ENCODE assay signal across 24 cellular contexts in genomic region chr3:179250803-179251476, GRCh38. TPM values are rescaled to one million over a fixed set of nuclear protein-coding genes. Genes with fewer than 3 reads are reported as not detected.
A peak's percentile ranks its signal among the peaks of the same experiment; 100 is the strongest.
DNase-seq lines count a peak whose midpoint lies in the region; ATAC-seq and TF ChIP-seq lines count a peak whose summit lies in the region.
"Had no signal": no experiment of that assay in that cellular context is flagged by ENCODE, and none has a peak within 500 bp of the region (broad histone marks: within the 10 kb centered on the region; RNA-seq: fewer than 3 reads in every experiment).

A gene with protein sequence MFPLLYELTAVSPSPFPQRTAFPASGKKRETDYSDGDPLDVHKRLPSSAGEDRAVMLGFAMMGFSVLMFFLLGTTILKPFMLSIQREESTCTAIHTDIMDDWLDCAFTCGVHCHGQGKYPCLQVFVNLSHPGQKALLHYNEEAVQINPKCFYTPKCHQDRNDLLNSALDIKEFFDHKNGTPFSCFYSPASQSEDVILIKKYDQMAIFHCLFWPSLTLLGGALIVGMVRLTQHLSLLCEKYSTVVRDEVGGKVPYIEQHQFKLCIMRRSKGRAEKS (minus strand): TSS chr3:179251114. CDS start chr3:179250990, 124 bp downstream.

- no peak within 1 kb of the TSS for H2AFZ ChIP-seq in hepatocyte
- H2AFZ ChIP-seq: PC-9 had no signal

- TF ChIP-seq CTCF in 22Rv1 (IDR thresholded peaks at IDR 0.05) (no peak), hepatocyte (IDR thresholded peaks at IDR 0.05; ENCODE audit: poor library complexity) (no peak), mucosa of descending colon (IDR thresholded peaks at IDR 0.05) (no peak)

- peak within 1 kb of the TSS; percentile 39 for H3K4me2 ChIP-seq in hepatocyte
- H3K4me2 ChIP-seq: PC-9 had no signal

- H3K4me3 Mint-ChIP-seq in T-helper 17 cell, result peak within 1 kb of the TSS; percentile 63
- H3K4me3 Mint-ChIP-seq: HFFc6 had no signal

- H3K9me3 ChIP-seq in T-helper 17 cell (ENCODE audit: control insufficient read depth, low read length, poor library complexity, severe bottlenecking) (no peaks in the 10 kb centered on the region), hepatocyte (ENCODE audit: low read depth) (no peaks in the 10 kb centered on the region), mucosa of descending colon (no peaks in the 10 kb centered on the region)
- H3K9me3 ChIP-seq: HAP-1, SJCRH30 had no signal

- no peaks in the 10 kb centered on the region for H3K36me3 ChIP-seq in hepatocyte (replicated peaks; ENCODE audit: insufficient read depth, low read depth)
- no peaks in the 10 kb centered on the region for H3K36me3 ChIP-seq in mucosa of descending colon (ENCODE audit: low read depth)
- H3K36me3 ChIP-seq: HAP-1, SJCRH30 had no signal

- H3K79me2 ChIP-seq in hepatocyte, result no peaks in the 10 kb centered on the region

- H3K27me3 ChIP-seq in hepatocyte, result no peaks in the 10 kb centered on the region
- H3K27me3 ChIP-seq: SJCRH30 had no signal

- no peaks in the 10 kb centered on the region for H3K9me2 ChIP-seq in hepatocyte (replicated peaks; ENCODE audit: insufficient read depth)

- no peaks in the 10 kb centered on the region for H3K36me3 Mint-ChIP-seq in T-helper 17 cell (ENCODE audit: low read depth)

- H3K4me3 ChIP-seq in hepatocyte (no peak within 1 kb of the TSS), mucosa of descending colon (no peak within 1 kb of the TSS)
- H3K4me3 ChIP-seq: HAP-1, PC-9, SJCRH30 had no signal

- no peak for ATAC-seq in T-helper 17 cell
- peak; percentile 8 for ATAC-seq in mucosa of descending colon
- ATAC-seq: Right ventricle myocardium inferior, SK-N-SH treated with all-trans-retinoic acid at 6 μM for 48 hours had no signal

- peaks cover 5% of the 10 kb centered on the region for H3K4me1 ChIP-seq in hepatocyte (ENCODE audit: insufficient read depth)
- H3K4me1 ChIP-seq in mucosa of descending colon (ENCODE audit: low read depth), result peaks cover 6% of the 10 kb centered on the region
- H3K4me1 ChIP-seq: HAP-1, SJCRH30 had no signal

- no peak for DNase-seq in T-helper 17 cell
- no peak for DNase-seq in hepatocyte (ENCODE audit: low spot score)
- DNase-seq in mucosa of descending colon, result no peak
- DNase-seq in central memory CD4-positive, alpha-beta T cell, result no peak
- no peak for DNase-seq in medulla oblongata (ENCODE audit: extremely low spot score)
- no peak for DNase-seq in CD1c-positive myeloid dendritic cell (ENCODE audit: extremely low spot score)
- no peak for DNase-seq in posterior vena cava (ENCODE audit: low spot score)
- DNase-seq: 8988T; CD4-positive, CD25-positive, alpha-beta regulatory T cell; DMS53; GOT3; HFFc6; NCI-H1105 treated with DMSO at 0.1 percent for 48 hours; NCI-H146; NCI-H1930; NCI-H2107; NCI-H446 treated with DMSO at 0.1 percent for 48 hours; NCI-H526; PC-9; SJCRH30 had no signal

- H3K27ac Mint-ChIP-seq in T-helper 17 cell, result no peak within 1 kb of the TSS
- H3K27ac Mint-ChIP-seq: CD4-positive, CD25-positive, alpha-beta regulatory T cell; HFFc6 had no signal

- H3K4me1 Mint-ChIP-seq in T-helper 17 cell, result no peaks in the 10 kb centered on the region

- H3K27ac ChIP-seq in 22Rv1 (peak within 1 kb of the TSS; percentile 42; the same call in 1 of the 2 replicates), hepatocyte (peak within 1 kb of the TSS; percentile 68)
- H3K27ac ChIP-seq: PC-9, SJCRH30 had no signal

- intact Hi-C loops in mucosa of descending colon (cut with DNase I, micrococcal nuclease), result no loop called here
- intact Hi-C loops in posterior vena cava (cut with DNase I), result no loop called here

- no peaks in the 10 kb centered on the region for H3K27me3 Mint-ChIP-seq in T-helper 17 cell

- no peaks in the 10 kb centered on the region for H4K20me1 ChIP-seq in hepatocyte (ENCODE audit: insufficient read depth, poor library complexity, severe bottlenecking)

- WGBS in hepatocyte (ENCODE audit: low lambda C conversion rate, missing lambda C conversion rate), result 70% methylated on average over 6 of the region's 6 CpGs

RNA-seq across cellular contexts. Expression of the gene that starts here (rescaled TPM):
- 1 to 10 TPM in 1 of 2 donors, under 1 TPM in 1; 0.57 to 1.0 TPM for total RNA-seq in T-helper 17 cell
- total RNA-seq in hepatocyte, result 2.2 and 2.6 TPM in 2 replicates
- polyA plus RNA-seq in hepatocyte, result 3.2 and 3.5 TPM in 2 replicates
- total RNA-seq in mucosa of descending colon, result 1 to 10 TPM; 2.1 to 2.7 (median 2.4) TPM
- total RNA-seq in posterior vena cava, result 1 to 10 TPM; 2.7 to 3.1 TPM
